ENCODE assay signal across 19 cellular contexts in genomic region chrX:105120460-105120859, GRCh38.
"Had no signal": no experiment of that assay in that cellular context is flagged by ENCODE, and none has a peak within 500 bp of the region (broad histone marks: within the 10 kb centered on the region; RNA-seq: fewer than 3 reads in every experiment).

No MANE protein-coding gene starts in this region.

- H3K4me1 Mint-ChIP-seq: activated CD8-positive, alpha-beta memory T cell treated with anti-CD3 and anti-CD28 coated beads, Interleukin-2, amount 10 ng/mL, durations not matched to agents 7 days and 5 days had no signal

- H3K4me1 ChIP-seq: psoas muscle, suprapubic skin had no signal

- ATAC-seq: activated CD8-positive, alpha-beta memory T cell treated with anti-CD3 and anti-CD28 coated beads, Interleukin-2, amount 10 ng/mL, durations not matched to agents 7 days and 5 days; left colon; mucosa of descending colon; natural killer cell treated with Interleukin-12 subunit alpha and Interleukin-12 subunit beta and Interleukin-15 and Interleukin-18, amount 100 ng/mL, for 72 hours; psoas muscle; stimulated activated naive CD8-positive, alpha-beta T cell treated with anti-CD3 and anti-CD28 coated beads, Interleukin-15, Interleukin-2, amounts not matched to agents 100 U/mL and 50 U/mL, for 24 hours had no signal

- H3K27me3 Mint-ChIP-seq: activated CD8-positive, alpha-beta memory T cell treated with anti-CD3 and anti-CD28 coated beads, Interleukin-2, amount 10 ng/mL, durations not matched to agents 7 days and 5 days; activated naive CD8-positive, alpha-beta T cell; natural killer cell treated with Interleukin-12 subunit alpha and Interleukin-12 subunit beta and Interleukin-15 and Interleukin-18, amount 100 ng/mL, for 72 hours; type B pancreatic cell had no signal

- H3K4me3 Mint-ChIP-seq: activated CD8-positive, alpha-beta memory T cell treated with anti-CD3 and anti-CD28 coated beads, Interleukin-2, amount 10 ng/mL, durations not matched to agents 7 days and 5 days; activated naive CD8-positive, alpha-beta T cell; activated T-cell treated with anti-CD3 and anti-CD28 coated beads, Interleukin-2, amount 50 U/mL, for 24 hours; natural killer cell treated with Interleukin-12 subunit alpha and Interleukin-12 subunit beta and Interleukin-15 and Interleukin-18, amount 100 ng/mL, for 72 hours; type B pancreatic cell had no signal

- H3K9me3 ChIP-seq: mucosa of descending colon, psoas muscle, suprapubic skin had no signal

- H3K36me3 Mint-ChIP-seq: activated CD8-positive, alpha-beta memory T cell treated with anti-CD3 and anti-CD28 coated beads, Interleukin-2, amount 10 ng/mL, durations not matched to agents 7 days and 5 days; activated naive CD8-positive, alpha-beta T cell; natural killer cell treated with Interleukin-12 subunit alpha and Interleukin-12 subunit beta and Interleukin-15 and Interleukin-18, amount 100 ng/mL, for 72 hours; type B pancreatic cell had no signal

- H3K36me3 ChIP-seq: brain microvascular endothelial cell, suprapubic skin had no signal

- H3K27me3 ChIP-seq: brain microvascular endothelial cell, suprapubic skin had no signal

- DNase-seq: activated CD4-positive, alpha-beta T cell treated with anti-CD3 and anti-CD28 coated beads for 1 hour; activated CD4-positive, alpha-beta T cell treated with anti-CD3 and anti-CD28 coated beads, Interleukin-2, amount 50 U/mL, for 48 hours; activated CD8-positive, alpha-beta memory T cell treated with anti-CD3 and anti-CD28 coated beads, Interleukin-2, amount 10 ng/mL, durations not matched to agents 7 days and 5 days; activated gamma-delta T cell; activated T-cell treated with anti-CD3 and anti-CD28 coated beads, Interleukin-2, amount 50 U/mL, for 24 hours; brain microvascular endothelial cell; dermis blood vessel endothelial cell; erythroblast; left colon; mucosa of descending colon; psoas muscle; stimulated activated CD4-positive, alpha-beta T cell treated with anti-CD3 and anti-CD28 coated beads, Interleukin-4, amount 100 ng/mL, for 1 hour; stimulated activated CD8-positive, alpha-beta memory T cell treated with anti-CD3 and anti-CD28 coated beads, Interleukin-4, amount 100 ng/mL, for 48 hours; stimulated activated naive CD8-positive, alpha-beta T cell treated with anti-CD3 and anti-CD28 coated beads, Interleukin-15, Interleukin-2, amounts not matched to agents 100 U/mL and 50 U/mL, for 24 hours; T-helper 9 cell had no signal

- H3K4me3 ChIP-seq: mucosa of descending colon, psoas muscle, suprapubic skin had no signal

- H3K9me3 Mint-ChIP-seq: activated T-cell treated with anti-CD3 and anti-CD28 coated beads, Interleukin-2, amount 50 U/mL, for 24 hours; type B pancreatic cell had no signal

- H3K27ac Mint-ChIP-seq: activated CD8-positive, alpha-beta memory T cell treated with anti-CD3 and anti-CD28 coated beads, Interleukin-2, amount 10 ng/mL, durations not matched to agents 7 days and 5 days; activated naive CD8-positive, alpha-beta T cell; activated T-cell treated with anti-CD3 and anti-CD28 coated beads, Interleukin-2, amount 50 U/mL, for 24 hours; natural killer cell treated with Interleukin-12 subunit alpha and Interleukin-12 subunit beta and Interleukin-15 and Interleukin-18, amount 100 ng/mL, for 72 hours; type B pancreatic cell had no signal

- H3K27ac ChIP-seq: brain microvascular endothelial cell, psoas muscle, suprapubic skin had no signal
